In genomic region chr16:4375717-4376116, GRCh38 we compare ENCODE assay signal across 8 cellular contexts. TPM values are rescaled to one million over a fixed set of nuclear protein-coding genes. Genes with fewer than 3 reads are reported as not detected.
A peak's percentile ranks its signal among the peaks of the same experiment; 100 is the strongest.
DNase-seq lines count a peak whose midpoint lies in the region; ATAC-seq, FAIRE-seq and TF ChIP-seq lines count a peak whose summit lies in the region.
"Had no signal": no experiment of that assay in that cellular context is flagged by ENCODE, and none has a peak within 500 bp of the region (broad histone marks: within the 10 kb centered on the region; RNA-seq: fewer than 3 reads in every experiment).

No MANE protein-coding gene starts in this region.

- FAIRE-seq in kidney (lab: Jason Lieb, UNC) = no peak
- FAIRE-seq: A549 had no signal

- peak overlapping the region in 1 of 2 donors; percentile 89 for H3K27ac Mint-ChIP-seq in effector memory CD8-positive, alpha-beta T cell

- H3K4me3 Mint-ChIP-seq in effector memory CD8-positive, alpha-beta T cell = peak overlapping the region in 1 of 2 donors; percentile 23

- no peaks in the 10 kb centered on the region for H3K9me3 Mint-ChIP-seq in effector memory CD8-positive, alpha-beta T cell

- no peaks in the 10 kb centered on the region for H3K27me3 ChIP-seq in heart right ventricle

- peak overlapping the region in 1 of 2 donors; percentile 67 for H3K9ac ChIP-seq in kidney (ENCODE audit: low read length in 2 of 2)

- H3K27ac ChIP-seq in heart right ventricle (peak overlapping the region; percentile 11 to 88 (median 82)), kidney (ENCODE audit: low read depth in 2 of 2, low read length in 2 of 2) (peak overlapping the region; percentile 85 to 93), urinary bladder (ENCODE audit: low read depth) (peak overlapping the region; percentile 83)

- WGBS in heart right ventricle, 2 donors = 79 to 82% methylated on average over 15 of the region's 15 CpGs
- WGBS in urinary bladder = 73% methylated on average over 15 of the region's 15 CpGs

- peaks cover 99% of the 10 kb centered on the region for H3K36me3 Mint-ChIP-seq in effector memory CD8-positive, alpha-beta T cell (ENCODE audit: insufficient read depth)

- H3K27me3 Mint-ChIP-seq in effector memory CD8-positive, alpha-beta T cell = no peaks in the 10 kb centered on the region

- H3K4me3 ChIP-seq in heart right ventricle (peak overlapping the region in 7 of 10 donors; percentile 3 to 69 (median 27)), kidney (ENCODE audit: low read length in 2 of 2) (no peak overlapping the region), urinary bladder (ENCODE audit: low read depth, low read length) (no peak overlapping the region)
- H3K4me3 ChIP-seq: A549 had no signal

- TF ChIP-seq CTCF in heart right ventricle (IDR thresholded peaks at IDR 0.05) = no peak
- TF ChIP-seq CTCF in kidney (IDR thresholded peaks at IDR 0.05; ENCODE audit: borderline replicate concordance, extremely low read depth, insufficient read depth) = no peak

- DNase-seq in heart right ventricle (no peak), Right ventricle myocardium inferior (ENCODE audit: missing footprints) (no peak), kidney (no peak), RPMI8226 (no peak)
- DNase-seq in effector memory CD8-positive, alpha-beta T cell = no peak

- H3K4me1 Mint-ChIP-seq in effector memory CD8-positive, alpha-beta T cell (ENCODE audit: low read depth in 2 of 2) = peaks cover 12 to 33% of the 10 kb centered on the region in 2 donors

- peaks cover 42 to 89% (median 75%) of the 10 kb centered on the region in 9 donors for H3K4me1 ChIP-seq in heart right ventricle
- H3K4me1 ChIP-seq in kidney (ENCODE audit: control insufficient read depth in 1 of 2, insufficient read depth in 1 of 2, low read depth in 1 of 2, low read length in 2 of 2) = peaks cover 52 to 57% of the 10 kb centered on the region in 2 donors
- H3K4me1 ChIP-seq in urinary bladder (ENCODE audit: insufficient read depth) = no peaks in the 10 kb centered on the region

- no peak for ATAC-seq in heart right ventricle
- ATAC-seq in Right ventricle myocardium inferior = no peak
- ATAC-seq in effector memory CD8-positive, alpha-beta T cell (replicated peaks) = no peak
- ATAC-seq: A549 had no signal

- intact Hi-C loops in heart right ventricle (cut with DNase I) = loop anchor here in 1 of 10 donors (2.0 kb wide), 1 partner anchor 13 kb away; no protein-coding TSS in a partner anchor
- intact Hi-C loops in Right ventricle myocardium inferior (cut with DNase I) = no loop called here
- intact Hi-C loops in kidney (cut with DNase I) = no loop called here

- no peaks in the 10 kb centered on the region for H3K9me3 ChIP-seq in heart right ventricle
- H3K9me3 ChIP-seq in kidney (ENCODE audit: control insufficient read depth in 1 of 2, low read length in 2 of 2) = no peaks in the 10 kb centered on the region
- H3K9me3 ChIP-seq: A549 had no signal

- H3K36me3 ChIP-seq in heart right ventricle = peaks cover 0 to 23% (median 0%) of the 10 kb centered on the region in 9 donors
- H3K36me3 ChIP-seq in kidney (ENCODE audit: control insufficient read depth in 1 of 2, insufficient read depth in 2 of 2, low read length in 2 of 2) = no peaks in the 10 kb centered on the region
- no peaks in the 10 kb centered on the region for H3K36me3 ChIP-seq in urinary bladder (ENCODE audit: insufficient read depth)

RNA-seq across cellular contexts. Expression of gene VASN, which starts 4.1 kb away (rescaled TPM):
- total RNA-seq in heart right ventricle = 10 to 100 TPM in 1 of 10 donors, 1 to 10 TPM in 9; 3.1 to 14.7 (median 5.8) TPM
- polyA plus RNA-seq in heart right ventricle = 10 to 100 TPM in 1 of 2 donors, 1 to 10 TPM in 1; 7.7 to 27.9 TPM
- total RNA-seq in Right ventricle myocardium inferior = 6.4 TPM
- 82.7 TPM for total RNA-seq in kidney
- polyA plus RNA-seq in kidney (ENCODE audit: insufficient read depth, low read depth, low replicate concordance) = 75.7 TPM
- total RNA-seq in urinary bladder = 20.8 TPM
- polyA plus RNA-seq in urinary bladder = 47.6 TPM
- total RNA-seq: T-helper 2 cell treated with Interferon-gamma antibody and Interleukin-4, amounts not matched to agents 100 ng/mL and 5 ng/mL, for 36 hours had no signal

RNA-seq across cellular contexts. Expression of gene PAM16, which starts 24.6 kb away (rescaled TPM):
- total RNA-seq in heart right ventricle (10 to 100 TPM; 44.2 to 75.0 (median 55.6) TPM), Right ventricle myocardium inferior (73.4 TPM), kidney (29.4 TPM), urinary bladder (8.6 TPM)
- polyA plus RNA-seq in heart right ventricle (100 to 1,000 TPM; 136 to 288 TPM), kidney (ENCODE audit: insufficient read depth, low read depth, low replicate concordance) (61.1 TPM), urinary bladder (48.9 TPM)

RNA-seq across cellular contexts. Expression of gene CORO7, which starts 40.7 kb away (rescaled TPM):
- 10 to 100 TPM in 5 of 10 donors, 1 to 10 TPM in 5; 6.5 to 21.8 (median 10.1) TPM for total RNA-seq in heart right ventricle
- polyA plus RNA-seq in heart right ventricle = 10 to 100 TPM; 11.9 to 17.0 TPM
- 11.6 TPM for total RNA-seq in Right ventricle myocardium inferior
- 50.1 TPM for total RNA-seq in kidney
- polyA plus RNA-seq in kidney (ENCODE audit: insufficient read depth, low read depth, low replicate concordance) = 9.8 TPM
- 13.7 TPM for total RNA-seq in urinary bladder
- polyA plus RNA-seq in urinary bladder = 15.6 TPM

RNA-seq across cellular contexts. Expression of gene DNAJA3, which starts 50.0 kb away (rescaled TPM):
- total RNA-seq in heart right ventricle (10 to 100 TPM; 51.4 to 76.7 (median 72.5) TPM), Right ventricle myocardium inferior (71.4 TPM), kidney (41.1 TPM), urinary bladder (33.5 TPM)
- polyA plus RNA-seq in heart right ventricle (10 to 100 TPM; 29.0 to 52.1 TPM), kidney (ENCODE audit: insufficient read depth, low read depth, low replicate concordance) (49.4 TPM), urinary bladder (38.4 TPM)

RNA-seq across cellular contexts. Expression of gene GLIS2, which starts 59.9 kb away (rescaled TPM):
- 10 to 100 TPM in 8 of 10 donors, 1 to 10 TPM in 2; 9.0 to 16.9 (median 14.9) TPM for total RNA-seq in heart right ventricle
- polyA plus RNA-seq in heart right ventricle = 10 to 100 TPM in 1 of 2 donors, 1 to 10 TPM in 1; 6.9 to 13.1 TPM
- total RNA-seq in Right ventricle myocardium inferior = 16.0 TPM
- total RNA-seq in kidney = 68.7 TPM
- polyA plus RNA-seq in kidney (ENCODE audit: insufficient read depth, low read depth, low replicate concordance) = 35.6 TPM
- 6.1 TPM for total RNA-seq in urinary bladder
- polyA plus RNA-seq in urinary bladder = 22.1 TPM

Comparison
In these comparisons a context has a peak if more than half of its experiments do, and no peak if none do; other contexts are left out.
1. H3K4me3 ChIP-seq: peak in heart right ventricle (7 of 10); none in kidney (0 of 2) and urinary bladder (single experiment).
2. Peak in every context shown above with its lines, with median percentiles within 50 percentile points of each other: H3K27ac ChIP-seq.